ENCODE assay signal across 9 cellular contexts in genomic region chr2:85589982-85590791, GRCh38. TPM values are rescaled to one million over a fixed set of nuclear protein-coding genes. Genes with fewer than 3 reads are reported as not detected.
DNase-seq lines count a peak whose midpoint lies in the region; ATAC-seq lines count a peak whose summit lies in the region.
"Had no signal": no experiment of that assay in that cellular context is flagged by ENCODE, and none has a peak within 500 bp of the region (broad histone marks: within the 10 kb centered on the region; RNA-seq: fewer than 3 reads in every experiment).

No MANE protein-coding gene starts in this region.

- peak; percentile 4 for ATAC-seq in Right ventricle myocardium superior (ENCODE audit: poor library complexity)
- ATAC-seq in GM19328 (IDR thresholded peaks at IDR 0.05; ENCODE audit: unreplicated experiment): no peak
- ATAC-seq in GM18868 (IDR thresholded peaks at IDR 0.05; ENCODE audit: unreplicated experiment): no peak

- H3K36me3 ChIP-seq in skeletal muscle satellite cell (ENCODE audit: insufficient read depth, low read length): no peaks in the 10 kb centered on the region

- H3K9ac ChIP-seq in skeletal muscle satellite cell (ENCODE audit: low read depth, low read length): peak overlapping the region; percentile 85

- H3K4me3 ChIP-seq in skeletal muscle satellite cell (ENCODE audit: low read length): peak overlapping the region; percentile 37

- H3K4me1 ChIP-seq in skeletal muscle satellite cell (ENCODE audit: control insufficient read depth, insufficient read depth, low read length): peaks cover 66% of the 10 kb centered on the region

- peak; percentile 90 for DNase-seq in GM03348 (ENCODE audit: low spot score)
- peak; percentile 41 for DNase-seq in SKM-1 treated with dmso at 0.1 percent for 144 hours (lab: John Stamatoyannopoulos, UW; ENCODE audit: unreplicated experiment)
- peak; percentile 59 for DNase-seq in Right ventricle myocardium superior
- DNase-seq in NCI-H2171 (lab: John Stamatoyannopoulos, UW): no peak
- no peak for DNase-seq in activated CD4-positive, alpha-beta T cell treated with anti-CD3 and anti-CD28 coated beads, Interleukin-2, amount 50 U/mL, for 48 hours
- DNase-seq: H7 had no signal

- no peaks in the 10 kb centered on the region for H3K9me3 ChIP-seq in skeletal muscle satellite cell (replicated peaks; ENCODE audit: low read length)

- H3K4me2 ChIP-seq in skeletal muscle satellite cell (ENCODE audit: low read length): peak overlapping the region; percentile 60

- H3K27me3 ChIP-seq in skeletal muscle satellite cell (ENCODE audit: control insufficient read depth, insufficient read depth, low read length): no peaks in the 10 kb centered on the region

- intact Hi-C loops in Right ventricle myocardium superior (cut with DNase I): no loop called here

RNA-seq across cellular contexts. Expression of gene RNF181, which starts 5.4 kb away (rescaled TPM):
- 74.5 TPM for total RNA-seq in Right ventricle myocardium superior
- 172 and 235 TPM in 2 replicates for total RNA-seq in skeletal muscle satellite cell (2012; rRNA removed)

RNA-seq across cellular contexts. Expression of gene VAMP5, which starts 6.0 kb away (rescaled TPM):
- total RNA-seq in Right ventricle myocardium superior: 56.3 TPM
- total RNA-seq in skeletal muscle satellite cell (2012; rRNA removed): 10.6 and 38.0 TPM in 2 replicates

RNA-seq across cellular contexts. Expression of gene TMEM150A, which starts 12.3 kb away (rescaled TPM):
- total RNA-seq in Right ventricle myocardium superior: 9.5 TPM
- 9.6 and 10.6 TPM in 2 replicates for total RNA-seq in skeletal muscle satellite cell (2012; rRNA removed)

RNA-seq across cellular contexts. Expression of gene VAMP8, which starts 12.8 kb away (rescaled TPM):
- 16.9 TPM for total RNA-seq in Right ventricle myocardium superior
- total RNA-seq in skeletal muscle satellite cell (2012; rRNA removed): 2.8 TPM in 1 of 2 replicates, not detected in the other

RNA-seq across cellular contexts. Expression of gene C2orf68, which starts 21.7 kb away (rescaled TPM):
- 26.5 TPM for total RNA-seq in Right ventricle myocardium superior
- total RNA-seq in skeletal muscle satellite cell (2012; rRNA removed): 7.2 and 7.9 TPM in 2 replicates

Comparison
In these comparisons a context has a peak if more than half of its experiments do, and no peak if none do; other contexts are left out.
1. DNase-seq: peak in GM03348 (single experiment), SKM-1 treated with dmso at 0.1 percent for 144 hours (single experiment) and Right ventricle myocardium superior (single experiment); none in NCI-H2171 (single experiment) and activated CD4-positive, alpha-beta T cell treated with anti-CD3 and anti-CD28 coated beads, Interleukin-2, amount 50 U/mL, for 48 hours (0 of 2).